ENCODE assay signal across 29 cellular contexts in genomic region chr1:168008595-168008994, GRCh38.
"Had no signal": no experiment of that assay in that cellular context is flagged by ENCODE, and none has a peak within 500 bp of the region (broad histone marks: within the 10 kb centered on the region; RNA-seq: fewer than 3 reads in every experiment).

No MANE protein-coding gene starts in this region.

- H3K27ac ChIP-seq: left lung, lower lobe of right lung, neural progenitor cell, neutrophil, ovary, right atrium auricular region, right lobe of liver, suprapubic skin, thoracic aorta, tibial artery, upper lobe of right lung had no signal

- ATAC-seq: left cardiac atrium; left lung; lower lobe of right lung; natural killer cell; right lobe of liver; stimulated activated effector memory CD8-positive, alpha-beta T cell treated with anti-CD3 and anti-CD28 coated beads, Interleukin-12 subunit alpha, Interleukin-12 subunit beta, amount 100 ng/mL, for 72 hours; upper lobe of right lung had no signal

- H3K4me3 Mint-ChIP-seq: naive B cell; natural killer cell; nephron progenitor cell; neural progenitor cell; stimulated activated effector memory CD8-positive, alpha-beta T cell treated with anti-CD3 and anti-CD28 coated beads, Interleukin-12 subunit alpha, Interleukin-12 subunit beta, amount 100 ng/mL, for 72 hours; stimulated activated naive CD8-positive, alpha-beta T cell treated with anti-CD3 and anti-CD28 coated beads, Interleukin-15, Interleukin-2, amounts not matched to agents 100 ng/mL and 50 ng/mL, for 24 hours had no signal

- H3K9me3 Mint-ChIP-seq: nephron progenitor cell; neural progenitor cell; stimulated activated effector memory CD8-positive, alpha-beta T cell treated with anti-CD3 and anti-CD28 coated beads, Interleukin-12 subunit alpha, Interleukin-12 subunit beta, amount 100 ng/mL, for 72 hours; stimulated activated naive CD8-positive, alpha-beta T cell treated with anti-CD3 and anti-CD28 coated beads, Interleukin-15, Interleukin-2, amounts not matched to agents 100 ng/mL and 50 ng/mL, for 24 hours had no signal

- H3K27me3 ChIP-seq: left lung, neural progenitor cell, neutrophil, ovary, right atrium auricular region, right lobe of liver, suprapubic skin, tibial artery, upper lobe of right lung had no signal

- DNase-seq: hippocampal formation; kidney glomerular epithelial cell; left cardiac atrium; left lung; lower lobe of right lung; mammary epithelial cell; mesenchymal stem cell; naive B cell; natural killer cell; nephron progenitor cell; occipital lobe; ovary; right lobe of liver; stimulated activated CD4-positive, alpha-beta T cell treated with anti-CD3 and anti-CD28 coated beads, Interleukin-12 subunit alpha, Interleukin-12 subunit beta, amount 100 ng/mL, for 4 hours; stimulated activated CD4-positive, alpha-beta T cell treated with anti-CD3 and anti-CD28 coated beads, Interleukin-15, amount 100 ng/mL, for 24 hours; stimulated activated CD4-positive, alpha-beta T cell treated with anti-CD3 and anti-CD28 coated beads, Interleukin-4, amount 100 ng/mL, for 24 hours; tibial artery; trophoblast cell; upper lobe of right lung had no signal

- FAIRE-seq: keratinocyte, urothelium cell line had no signal

- H3K27me3 Mint-ChIP-seq: naive B cell; progenitor cell of endocrine pancreas; stimulated activated naive CD8-positive, alpha-beta T cell treated with anti-CD3 and anti-CD28 coated beads, Interleukin-15, Interleukin-2, amounts not matched to agents 100 ng/mL and 50 ng/mL, for 24 hours had no signal

- H3K9me3 ChIP-seq: left lung, lower lobe of right lung, neutrophil, ovary, right atrium auricular region, right lobe of liver, suprapubic skin, thoracic aorta, tibial artery, upper lobe of right lung had no signal

- H3K27ac Mint-ChIP-seq: neural progenitor cell; progenitor cell of endocrine pancreas; stimulated activated effector memory CD8-positive, alpha-beta T cell treated with anti-CD3 and anti-CD28 coated beads, Interleukin-12 subunit alpha, Interleukin-12 subunit beta, amount 100 ng/mL, for 72 hours; stimulated activated naive CD8-positive, alpha-beta T cell treated with anti-CD3 and anti-CD28 coated beads, Interleukin-15, Interleukin-2, amounts not matched to agents 100 ng/mL and 50 ng/mL, for 24 hours had no signal

- H3K4me1 ChIP-seq: left lung, lower lobe of right lung, neural progenitor cell, right lobe of liver, suprapubic skin, tibial artery, upper lobe of right lung had no signal

- H3K4me3 ChIP-seq: left lung, lower lobe of right lung, neural progenitor cell, ovary, right atrium auricular region, right lobe of liver, suprapubic skin, thoracic aorta, tibial artery, upper lobe of right lung had no signal

- H3K4me1 Mint-ChIP-seq: nephron progenitor cell, neural progenitor cell had no signal

- H3K36me3 ChIP-seq: ovary had no signal
